ENCODE assay signal across 8 cellular contexts in the genomic region with DNA sequence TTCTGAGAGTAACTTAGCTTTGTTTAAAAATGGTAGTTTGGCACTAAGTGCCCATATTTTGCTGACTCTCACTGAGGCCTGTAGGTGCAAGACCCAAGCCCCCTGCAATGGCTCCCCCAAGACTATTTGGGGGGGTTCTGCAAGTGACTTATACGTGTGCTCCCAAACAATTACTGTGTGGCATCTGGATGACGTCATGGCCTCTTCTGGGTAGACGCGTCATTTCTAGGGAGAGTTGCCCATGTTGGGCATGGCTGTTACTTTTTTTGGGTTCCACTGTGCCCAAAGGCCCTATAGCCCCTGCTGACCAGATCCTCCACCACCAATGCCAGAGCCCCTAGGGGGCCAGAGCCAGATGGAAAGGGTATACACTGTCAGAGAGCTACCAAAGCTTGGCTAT.
"Had no signal": no experiment of that assay in that cellular context is flagged by ENCODE, and none has a peak within 500 bp of the region (broad histone marks: within the 10 kb centered on the region; RNA-seq: fewer than 3 reads in every experiment).

No MANE protein-coding gene starts in this region.

- DNase-seq: GDM1, GF-D8 had no signal

- FAIRE-seq: G401.6, GM12878, GM12891, GM12892, GM18507, GM19239 had no signal

- ATAC-seq: GM12878 had no signal

- H3K4me3 ChIP-seq: GM12878 had no signal
